ENCODE assay signal across 35 cellular contexts in the genomic region with DNA sequence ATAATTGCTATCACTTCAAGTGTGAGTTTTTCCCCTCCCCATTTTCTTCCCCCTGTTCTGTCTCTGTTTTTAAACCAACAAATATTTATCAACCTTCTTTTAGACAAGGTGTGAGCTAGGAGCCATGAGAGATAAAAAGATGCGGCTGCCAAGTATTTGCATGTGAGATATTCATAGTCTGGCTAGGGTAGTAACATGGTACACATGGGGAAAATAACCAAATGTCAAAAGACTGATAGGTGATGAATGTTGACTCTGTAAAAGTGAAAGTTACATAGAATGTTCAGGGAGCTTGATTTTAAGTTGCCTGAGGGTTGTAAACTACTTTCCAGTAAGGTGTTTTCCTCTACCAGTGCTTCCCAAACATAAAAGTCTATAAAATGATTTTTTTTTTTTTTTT.
"Had no signal": no experiment of that assay in that cellular context is flagged by ENCODE, and none has a peak within 500 bp of the region (broad histone marks: within the 10 kb centered on the region; RNA-seq: fewer than 3 reads in every experiment).

No MANE protein-coding gene starts in this region.

- H3K9me3 ChIP-seq: adrenal gland, esophagus muscularis mucosa, lower lobe of right lung, neutrophil, sigmoid colon, thoracic aorta, uterus had no signal

- ATAC-seq: lower lobe of right lung; natural killer cell treated with Interleukin-12 subunit alpha and Interleukin-12 subunit beta and Interleukin-15 and Interleukin-18, amount 100 ng/mL, for 72 hours; stimulated activated effector memory CD8-positive, alpha-beta T cell treated with anti-CD3 and anti-CD28 coated beads, Interleukin-12 subunit alpha, Interleukin-12 subunit beta, amount 100 ng/mL, for 72 hours had no signal

- DNase-seq: activated CD4-positive, alpha-beta memory T cell treated with anti-CD3 and anti-CD28 coated beads for 36 hours; activated CD4-positive, alpha-beta T cell treated with anti-CD3 and anti-CD28 coated beads, Interleukin-2, amount 10 ng/mL, durations not matched to agents 24 days and 14 days; activated CD4-positive, CD25-positive, alpha-beta regulatory T cell treated with anti-CD3 and anti-CD28 coated beads, Interleukin-2, amount 50 U/mL, for 72 hours; activated CD8-positive, alpha-beta memory T cell treated with anti-CD3 and anti-CD28 coated beads, Interleukin-2, amount 50 U/mL, for 4 hours; activated effector memory CD4-positive, alpha-beta T cell treated with anti-CD3 and anti-CD28 coated beads, Interleukin-2, amount 50 U/mL, for 16 hours; activated naive CD4-positive, alpha-beta T cell treated with anti-CD3 and anti-CD28 coated beads for 36 hours; activated naive CD8-positive, alpha-beta T cell treated with anti-CD3 and anti-CD28 coated beads for 36 hours; activated T-cell treated with anti-CD3 and anti-CD28 coated beads, Interleukin-2, amount 50 U/mL, for 1 hour; adrenal gland; aorta; brain microvascular endothelial cell; caudate nucleus; endodermal cell; foreskin melanocyte; glutamatergic neuron; hippocampal formation; immature natural killer cell; kidney; lower lobe of right lung; mesenchymal stem cell; sigmoid colon; small intestine; stimulated activated CD4-positive, alpha-beta T cell treated with anti-CD3 and anti-CD28 coated beads, Interleukin-4, amount 100 ng/mL, for 24 hours; T-helper 2 cell; trophoblast cell; uterus had no signal

- H3K4me3 ChIP-seq: adrenal gland, esophagus muscularis mucosa, lower lobe of right lung, sigmoid colon, thoracic aorta, uterus had no signal

- H3K27me3 ChIP-seq: adrenal gland, brain microvascular endothelial cell, esophagus muscularis mucosa, neutrophil, sigmoid colon, uterus had no signal

- H3K27me3 Mint-ChIP-seq: activated naive CD8-positive, alpha-beta T cell treated with anti-CD3 and anti-CD28 coated beads for 36 hours; natural killer cell treated with Interleukin-12 subunit alpha and Interleukin-12 subunit beta and Interleukin-15 and Interleukin-18, amount 100 ng/mL, for 72 hours; stimulated activated naive CD8-positive, alpha-beta T cell treated with anti-CD3 and anti-CD28 coated beads, Interleukin-15, Interleukin-2, amounts not matched to agents 100 ng/mL and 50 ng/mL, for 24 hours had no signal

- H3K36me3 Mint-ChIP-seq: activated CD4-positive, alpha-beta memory T cell treated with anti-CD3 and anti-CD28 coated beads for 36 hours; activated naive CD8-positive, alpha-beta T cell treated with anti-CD3 and anti-CD28 coated beads for 36 hours; immature natural killer cell; natural killer cell treated with Interleukin-12 subunit alpha and Interleukin-12 subunit beta and Interleukin-15 and Interleukin-18, amount 100 ng/mL, for 72 hours; stimulated activated effector memory CD8-positive, alpha-beta T cell treated with anti-CD3 and anti-CD28 coated beads, Interleukin-12 subunit alpha, Interleukin-12 subunit beta, amount 100 ng/mL, for 72 hours had no signal

- H3K27ac Mint-ChIP-seq: activated CD4-positive, alpha-beta memory T cell treated with anti-CD3 and anti-CD28 coated beads for 36 hours; activated CD4-positive, alpha-beta T cell treated with anti-CD3 and anti-CD28 coated beads, Interleukin-2, amount 10 ng/mL, durations not matched to agents 24 days and 14 days; activated naive CD4-positive, alpha-beta T cell treated with anti-CD3 and anti-CD28 coated beads for 36 hours; activated naive CD8-positive, alpha-beta T cell treated with anti-CD3 and anti-CD28 coated beads for 36 hours; activated T-helper 1 cell treated with anti-CD3 and anti-CD28 coated beads, Interleukin-12 subunit alpha, Interleukin-12 subunit beta, Interleukin-2, Interleukin-4 antibody, amounts not matched to agents 30 ng/mL and 10 ng/mL and 1 ng/mL, durations not matched to agents 14 hours and 24 hours and 36 hours; dendritic cell treated with granulocyte-macrophage colony-stimulating factor and Interleukin-4, amounts not matched to agents 40 ng/mL and 50 ng/mL, for 4 days; endodermal cell; immature natural killer cell; natural killer cell treated with Interleukin-12 subunit alpha and Interleukin-12 subunit beta and Interleukin-15 and Interleukin-18, amount 100 ng/mL, for 72 hours; progenitor cell of endocrine pancreas; stimulated activated effector memory CD8-positive, alpha-beta T cell treated with anti-CD3 and anti-CD28 coated beads, Interleukin-12 subunit alpha, Interleukin-12 subunit beta, amount 100 ng/mL, for 72 hours; stimulated activated naive CD8-positive, alpha-beta T cell treated with anti-CD3 and anti-CD28 coated beads, Interleukin-15, Interleukin-2, amounts not matched to agents 100 ng/mL and 50 ng/mL, for 24 hours had no signal

- H3K4me1 Mint-ChIP-seq: activated CD4-positive, alpha-beta T cell treated with anti-CD3 and anti-CD28 coated beads, Interleukin-2, amount 10 ng/mL, durations not matched to agents 24 days and 14 days; activated naive CD8-positive, alpha-beta T cell treated with anti-CD3 and anti-CD28 coated beads for 36 hours; stimulated activated effector memory CD8-positive, alpha-beta T cell treated with anti-CD3 and anti-CD28 coated beads, Interleukin-12 subunit alpha, Interleukin-12 subunit beta, amount 100 ng/mL, for 72 hours had no signal

- H3K27ac ChIP-seq: adrenal gland, brain microvascular endothelial cell, esophagus muscularis mucosa, lower lobe of right lung, neutrophil, sigmoid colon, thoracic aorta, uterus had no signal

- H3K36me3 ChIP-seq: adrenal gland, brain microvascular endothelial cell, esophagus muscularis mucosa, lower lobe of right lung, neutrophil, sigmoid colon, thoracic aorta, uterus had no signal

- H3K4me3 Mint-ChIP-seq: activated CD4-positive, alpha-beta memory T cell treated with anti-CD3 and anti-CD28 coated beads for 36 hours; activated CD4-positive, alpha-beta T cell treated with anti-CD3 and anti-CD28 coated beads, Interleukin-2, amount 10 ng/mL, durations not matched to agents 24 days and 14 days; activated naive CD4-positive, alpha-beta T cell treated with anti-CD3 and anti-CD28 coated beads for 36 hours; activated naive CD8-positive, alpha-beta T cell treated with anti-CD3 and anti-CD28 coated beads for 36 hours; activated T-helper 1 cell treated with anti-CD3 and anti-CD28 coated beads, Interleukin-12 subunit alpha, Interleukin-12 subunit beta, Interleukin-2, Interleukin-4 antibody, amounts not matched to agents 30 ng/mL and 10 ng/mL and 1 ng/mL, durations not matched to agents 14 hours and 24 hours and 36 hours; dendritic cell treated with granulocyte-macrophage colony-stimulating factor and Interleukin-4, amounts not matched to agents 40 ng/mL and 50 ng/mL, for 4 days; endodermal cell; immature natural killer cell; natural killer cell treated with Interleukin-12 subunit alpha and Interleukin-12 subunit beta and Interleukin-15 and Interleukin-18, amount 100 ng/mL, for 72 hours; stimulated activated effector memory CD8-positive, alpha-beta T cell treated with anti-CD3 and anti-CD28 coated beads, Interleukin-12 subunit alpha, Interleukin-12 subunit beta, amount 100 ng/mL, for 72 hours; stimulated activated naive CD8-positive, alpha-beta T cell treated with anti-CD3 and anti-CD28 coated beads, Interleukin-15, Interleukin-2, amounts not matched to agents 100 ng/mL and 50 ng/mL, for 24 hours had no signal

- H3K9me3 Mint-ChIP-seq: activated CD4-positive, alpha-beta memory T cell treated with anti-CD3 and anti-CD28 coated beads for 36 hours; activated CD4-positive, alpha-beta T cell treated with anti-CD3 and anti-CD28 coated beads, Interleukin-2, amount 10 ng/mL, durations not matched to agents 24 days and 14 days; activated naive CD4-positive, alpha-beta T cell treated with anti-CD3 and anti-CD28 coated beads for 36 hours; activated naive CD8-positive, alpha-beta T cell treated with anti-CD3 and anti-CD28 coated beads for 36 hours; activated T-helper 1 cell treated with anti-CD3 and anti-CD28 coated beads, Interleukin-12 subunit alpha, Interleukin-12 subunit beta, Interleukin-2, Interleukin-4 antibody, amounts not matched to agents 30 ng/mL and 10 ng/mL and 1 ng/mL, durations not matched to agents 14 hours and 24 hours and 36 hours; dendritic cell treated with granulocyte-macrophage colony-stimulating factor and Interleukin-4, amounts not matched to agents 40 ng/mL and 50 ng/mL, for 4 days; endodermal cell; immature natural killer cell; natural killer cell treated with Interleukin-12 subunit alpha and Interleukin-12 subunit beta and Interleukin-15 and Interleukin-18, amount 100 ng/mL, for 72 hours; stimulated activated effector memory CD8-positive, alpha-beta T cell treated with anti-CD3 and anti-CD28 coated beads, Interleukin-12 subunit alpha, Interleukin-12 subunit beta, amount 100 ng/mL, for 72 hours; stimulated activated naive CD8-positive, alpha-beta T cell treated with anti-CD3 and anti-CD28 coated beads, Interleukin-15, Interleukin-2, amounts not matched to agents 100 ng/mL and 50 ng/mL, for 24 hours had no signal
